Comparison of ENCODE assay signal across 1 cellular context in genomic region chr3:193744048-193744821, GRCh38.
A peak's percentile ranks its signal among the peaks of the same experiment; 100 is the strongest.
TF ChIP-seq lines count a peak whose summit lies in the region.

No MANE protein-coding gene starts in this region.

TF ChIP-seq in HepG2, 621 proteins besides CTCF, POLR2A, EP300 and RAD21 (continued from another document and continues in another):
- peak; percentile 63; the same call in 1 of the 2 replicates for TF ChIP-seq ARID4A (CRISPR knock-in tag; IDR thresholded peaks at IDR 0.05; ENCODE audit: borderline replicate concordance)
- TF ChIP-seq TBP (CRISPR knock-in tag; IDR thresholded peaks at IDR 0.05) = no peak
- no peak for TF ChIP-seq TRIM22 (IDR thresholded peaks at IDR 0.05)
- TF ChIP-seq FOXM1 (CRISPR knock-in tag; IDR thresholded peaks at IDR 0.05) = no peak
- TF ChIP-seq, protein P1, sequence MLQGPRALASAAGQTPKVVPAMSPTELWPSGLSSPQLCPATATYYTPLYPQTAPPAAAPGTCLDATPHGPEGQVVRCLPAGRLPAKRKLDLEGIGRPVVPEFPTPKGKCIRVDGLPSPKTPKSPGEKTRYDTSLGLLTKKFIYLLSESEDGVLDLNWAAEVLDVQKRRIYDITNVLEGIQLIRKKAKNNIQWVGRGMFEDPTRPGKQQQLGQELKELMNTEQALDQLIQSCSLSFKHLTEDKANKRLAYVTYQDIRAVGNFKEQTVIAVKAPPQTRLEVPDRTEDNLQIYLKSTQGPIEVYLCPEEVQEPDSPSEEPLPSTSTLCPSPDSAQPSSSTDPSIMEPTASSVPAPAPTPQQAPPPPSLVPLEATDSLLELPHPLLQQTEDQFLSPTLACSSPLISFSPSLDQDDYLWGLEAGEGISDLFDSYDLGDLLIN (CRISPR knock-in tag; IDR thresholded peaks at IDR 0.05; ENCODE audit: borderline replicate concordance) = no peak
- TF ChIP-seq TBL1XR1 (IDR thresholded peaks at IDR 0.05; ENCODE audit: borderline replicate concordance, low read length, partially characterized antibody) = peak; percentile 75
- peak; percentile 87 for TF ChIP-seq FOXA1 (IDR thresholded peaks at IDR 0.05)
- TF ChIP-seq FOXA1 (CRISPR knock-in tag; IDR thresholded peaks at IDR 0.05) = peak; percentile 96
- no peak for TF ChIP-seq GZF1 (CRISPR knock-in tag; IDR thresholded peaks at IDR 0.05)
- no peak for TF ChIP-seq ZNF766 (CRISPR knock-in tag; IDR thresholded peaks at IDR 0.05; ENCODE audit: borderline replicate concordance)
- TF ChIP-seq ZNF790 (CRISPR knock-in tag; IDR thresholded peaks at IDR 0.05; ENCODE audit: borderline replicate concordance) = no peak
- TF ChIP-seq MLXIP (CRISPR knock-in tag; IDR thresholded peaks at IDR 0.05; ENCODE audit: borderline replicate concordance) = peak; percentile 36; the same call in 1 of the 2 replicates
- TF ChIP-seq NCOR1 (IDR thresholded peaks at IDR 0.05; ENCODE audit: borderline replicate concordance, low read length) = peak; percentile 60; the same call in 1 of the 2 replicates
- TF ChIP-seq ETV6 (CRISPR knock-in tag; conservative IDR thresholded peaks at IDR 0.05) = no peak
- TF ChIP-seq ZFP1 (CRISPR knock-in tag; IDR thresholded peaks at IDR 0.05) = no peak
- no peak for TF ChIP-seq HNRNPLL (IDR thresholded peaks at IDR 0.05; ENCODE audit: low read depth, low read length, poor library complexity, severe bottlenecking)
- TF ChIP-seq TMF1 (CRISPR knock-in tag; IDR thresholded peaks at IDR 0.05; ENCODE audit: low read depth) = no peak
- peak; percentile 44; the same call in 1 of the 2 replicates for TF ChIP-seq ZNF430 (CRISPR knock-in tag; IDR thresholded peaks at IDR 0.05)
- TF ChIP-seq ZNF3 (CRISPR knock-in tag; IDR thresholded peaks at IDR 0.05) = no peak
- peak; percentile 58 for TF ChIP-seq YEATS4 (CRISPR knock-in tag; IDR thresholded peaks at IDR 0.05; ENCODE audit: borderline replicate concordance)
- no peak for TF ChIP-seq ZNF180 (CRISPR knock-in tag; IDR thresholded peaks at IDR 0.05; ENCODE audit: borderline replicate concordance, low read depth)
- peak; percentile 49 for TF ChIP-seq MED8 (CRISPR knock-in tag; IDR thresholded peaks at IDR 0.05; ENCODE audit: insufficient replicate concordance)
- TF ChIP-seq RAD51 (IDR thresholded peaks at IDR 0.05; ENCODE audit: borderline replicate concordance) = peak; percentile 64
- TF ChIP-seq KDM5A (IDR thresholded peaks at IDR 0.05; ENCODE audit: borderline replicate concordance, low read length) = peak; percentile 38; the same call in 1 of the 2 replicates
- TF ChIP-seq ZNF672 (CRISPR knock-in tag; IDR thresholded peaks at IDR 0.05) = no peak
- no peak for TF ChIP-seq TCF12 (IDR thresholded peaks at IDR 0.05)
- no peak; the same call in 1 of the 2 replicates for TF ChIP-seq TCF12 (CRISPR knock-in tag; IDR thresholded peaks at IDR 0.05)
- TF ChIP-seq ZNF780A (CRISPR knock-in tag; IDR thresholded peaks at IDR 0.05) = no peak
- peak; percentile 71 for TF ChIP-seq ZNF205 (CRISPR knock-in tag; IDR thresholded peaks at IDR 0.05)
- TF ChIP-seq ZBTB3 (CRISPR knock-in tag; IDR thresholded peaks at IDR 0.05; ENCODE audit: borderline replicate concordance, low read depth) = peak; percentile 68; the same call in 1 of the 2 replicates
- TF ChIP-seq HOXA5 (CRISPR knock-in tag; IDR thresholded peaks at IDR 0.05) = peak; percentile 28; the same call in 1 of the 2 replicates
- TF ChIP-seq ZHX2 (IDR thresholded peaks at IDR 0.05; ENCODE audit: low read depth) = no peak
- 0 out of 2 replicates have a peak, but pooled peaks have one; percentile 46 for TF ChIP-seq ZHX2 (CRISPR knock-in tag; IDR thresholded peaks at IDR 0.05; ENCODE audit: borderline replicate concordance)
- TF ChIP-seq AKAP8 (CRISPR knock-in tag; IDR thresholded peaks at IDR 0.05) = no peak
- no peak for TF ChIP-seq ZNF20 (CRISPR knock-in tag; IDR thresholded peaks at IDR 0.05)
- 0 out of 2 replicates have a peak, but pooled peaks have one; percentile 23 for TF ChIP-seq ZNF605 (CRISPR knock-in tag; IDR thresholded peaks at IDR 0.05)
- peak; percentile 97 for TF ChIP-seq ZNF761 (CRISPR knock-in tag; conservative IDR thresholded peaks at IDR 0.05)
- no peak for TF ChIP-seq FIP1L1 (IDR thresholded peaks at IDR 0.05; ENCODE audit: borderline replicate concordance, insufficient read depth, low read depth, low read length)
- no peak for TF ChIP-seq ZBED4 (CRISPR knock-in tag; IDR thresholded peaks at IDR 0.05; ENCODE audit: borderline replicate concordance)
- peak; percentile 29; the same call in 1 of the 2 replicates for TF ChIP-seq RFXAP (CRISPR knock-in tag; IDR thresholded peaks at IDR 0.05; ENCODE audit: borderline replicate concordance)
- TF ChIP-seq BATF2 (CRISPR knock-in tag; IDR thresholded peaks at IDR 0.05) = no peak
- TF ChIP-seq ZNF383 (CRISPR knock-in tag; IDR thresholded peaks at IDR 0.05; ENCODE audit: borderline replicate concordance) = 0 out of 2 replicates have a peak, but pooled peaks have one; percentile 79
